26 cellular contexts compared by ENCODE assay signal in genomic region chr21:45525910-45526306, GRCh38. TPM values are rescaled to one million over a fixed set of nuclear protein-coding genes. Genes with fewer than 3 reads are reported as not detected.
A peak's percentile ranks its signal among the peaks of the same experiment; 100 is the strongest.
DNase-seq lines count a peak whose midpoint lies in the region; ATAC-seq and TF ChIP-seq lines count a peak whose summit lies in the region.
"Had no signal": no experiment of that assay in that cellular context is flagged by ENCODE, and none has a peak within 500 bp of the region (broad histone marks: within the 10 kb centered on the region; RNA-seq: fewer than 3 reads in every experiment).

No MANE protein-coding gene starts in this region.

- H3K4me3 Mint-ChIP-seq in nephron progenitor cell (no peak overlapping the region), neural progenitor cell (no peak overlapping the region)
- H3K4me3 Mint-ChIP-seq in stimulated activated effector memory CD8-positive, alpha-beta T cell treated with anti-CD3 and anti-CD28 coated beads, Interleukin-12 subunit alpha, Interleukin-12 subunit beta, amount 100 ng/mL, for 72 hours: no peak overlapping the region
- H3K4me3 Mint-ChIP-seq: activated T-cell treated with anti-CD3 and anti-CD28 coated beads, Interleukin-2, amount 50 U/mL, for 24 hours; central memory CD8-positive, alpha-beta T cell; T-helper 2 cell treated with Interferon-gamma antibody and Interleukin-4, amounts not matched to agents 5 μg/mL and 100 μg/mL, for 36 hours had no signal

- H3K27me3 Mint-ChIP-seq in nephron progenitor cell (ENCODE audit: low read depth, poor library complexity): no peaks in the 10 kb centered on the region
- no peaks in the 10 kb centered on the region for H3K27me3 Mint-ChIP-seq in neural progenitor cell (ENCODE audit: insufficient read depth, low read depth)
- H3K27me3 Mint-ChIP-seq: activated T-cell treated with anti-CD3 and anti-CD28 coated beads, Interleukin-2, amount 50 U/mL, for 24 hours; central memory CD8-positive, alpha-beta T cell had no signal

- H3K27ac ChIP-seq in upper lobe of right lung (no peak overlapping the region), neural progenitor cell (no peak overlapping the region)
- H3K27ac ChIP-seq: ascending aorta, SK-N-MC, WERI-Rb-1 had no signal

- DNase-seq in activated effector memory CD4-positive, alpha-beta T cell treated with anti-CD3 and anti-CD28 coated beads, Interleukin-2, amount 50 U/mL, for 16 hours: peak; percentile 22
- DNase-seq in activated effector memory CD4-positive, alpha-beta T cell treated with Interleukin-2 at 50 U/mL for 16 hours: no peak
- DNase-seq in left cardiac atrium: peak; percentile 11
- peak; percentile 1 for DNase-seq in nephron progenitor cell
- DNase-seq in upper lobe of right lung: peak; percentile 59
- no peak for DNase-seq in hypothalamus (lab: John Stamatoyannopoulos, UW)
- DNase-seq in neural progenitor cell (ENCODE audit: low spot score): no peak
- DNase-seq in stimulated activated effector memory CD8-positive, alpha-beta T cell treated with anti-CD3 and anti-CD28 coated beads, Interleukin-12 subunit alpha, Interleukin-12 subunit beta, amount 100 ng/mL, for 72 hours (ENCODE audit: low spot score in 2 of 2): no peak
- DNase-seq: activated naive CD4-positive, alpha-beta T cell treated with Interleukin-2 at 50 U/mL for 16 hours; AML-193; DMS79; GOT3; Karpas-422; NCI-H1694; NCI-H2171; NCI-H526; occipital lobe; WERI-Rb-1 had no signal

- H3K4me3 ChIP-seq in upper lobe of right lung (no peak overlapping the region), neural progenitor cell (no peak overlapping the region)
- H3K4me3 ChIP-seq: ascending aorta, dorsolateral prefrontal cortex, heart right ventricle, lung, SK-N-MC had no signal

- no peak overlapping the region for H2AFZ ChIP-seq in neural progenitor cell (replicated peaks)

- intact Hi-C loops in left cardiac atrium (cut with DNase I): no loop called here
- intact Hi-C loops in upper lobe of right lung (cut with DNase I): no loop called here

- H3K4me1 ChIP-seq in upper lobe of right lung: no peaks in the 10 kb centered on the region
- H3K4me1 ChIP-seq in neural progenitor cell: no peaks in the 10 kb centered on the region
- H3K4me1 ChIP-seq: ascending aorta had no signal

- peaks cover 40% of the 10 kb centered on the region for H3K36me3 Mint-ChIP-seq in nephron progenitor cell (ENCODE audit: low read depth)
- peaks cover 29% of the 10 kb centered on the region for H3K36me3 Mint-ChIP-seq in neural progenitor cell
- H3K36me3 Mint-ChIP-seq in stimulated activated effector memory CD8-positive, alpha-beta T cell treated with anti-CD3 and anti-CD28 coated beads, Interleukin-12 subunit alpha, Interleukin-12 subunit beta, amount 100 ng/mL, for 72 hours: peaks cover 57% of the 10 kb centered on the region

- no peak for TF ChIP-seq CTCF in nephron progenitor cell (IDR thresholded peaks at IDR 0.05)
- TF ChIP-seq CTCF in upper lobe of right lung (IDR thresholded peaks at IDR 0.05): no peak
- TF ChIP-seq CTCF in neural progenitor cell (IDR thresholded peaks at IDR 0.05): no peak

- H3K27ac Mint-ChIP-seq in nephron progenitor cell (peak overlapping the region; percentile 61), neural progenitor cell (no peak overlapping the region)
- H3K27ac Mint-ChIP-seq in stimulated activated effector memory CD8-positive, alpha-beta T cell treated with anti-CD3 and anti-CD28 coated beads, Interleukin-12 subunit alpha, Interleukin-12 subunit beta, amount 100 ng/mL, for 72 hours: no peak overlapping the region
- H3K27ac Mint-ChIP-seq: activated T-cell treated with anti-CD3 and anti-CD28 coated beads, Interleukin-2, amount 50 U/mL, for 24 hours; T-helper 2 cell treated with Interferon-gamma antibody and Interleukin-4, amounts not matched to agents 5 μg/mL and 100 μg/mL, for 36 hours had no signal

- no peak overlapping the region for H3K4me2 ChIP-seq in neural progenitor cell

- ATAC-seq in left cardiac atrium (no peak), upper lobe of right lung (no peak)
- ATAC-seq in stimulated activated effector memory CD8-positive, alpha-beta T cell treated with anti-CD3 and anti-CD28 coated beads, Interleukin-12 subunit alpha, Interleukin-12 subunit beta, amount 100 ng/mL, for 72 hours: no peak

- no peaks in the 10 kb centered on the region for H3F3A ChIP-seq in neural progenitor cell (ENCODE audit: low read depth)

- no peaks in the 10 kb centered on the region for H4K20me1 ChIP-seq in neural progenitor cell (ENCODE audit: low read depth)

- H3K9me3 Mint-ChIP-seq in nephron progenitor cell: peaks cover 16% of the 10 kb centered on the region
- peaks cover 14% of the 10 kb centered on the region for H3K9me3 Mint-ChIP-seq in neural progenitor cell
- no peaks in the 10 kb centered on the region for H3K9me3 Mint-ChIP-seq in stimulated activated effector memory CD8-positive, alpha-beta T cell treated with anti-CD3 and anti-CD28 coated beads, Interleukin-12 subunit alpha, Interleukin-12 subunit beta, amount 100 ng/mL, for 72 hours
- H3K9me3 Mint-ChIP-seq: central memory CD8-positive, alpha-beta T cell had no signal

- H3K9ac ChIP-seq in neural progenitor cell: no peak overlapping the region

- H3K9me3 ChIP-seq in upper lobe of right lung (peaks cover 6% of the 10 kb centered on the region), neural progenitor cell (ENCODE audit: low read depth) (no peaks in the 10 kb centered on the region)

- peaks cover 6% of the 10 kb centered on the region for H3K36me3 ChIP-seq in upper lobe of right lung
- peaks cover 9% of the 10 kb centered on the region for H3K36me3 ChIP-seq in neural progenitor cell
- H3K36me3 ChIP-seq: ascending aorta had no signal

- H3K4me1 Mint-ChIP-seq in nephron progenitor cell (no peaks in the 10 kb centered on the region), neural progenitor cell (no peaks in the 10 kb centered on the region)
- no peaks in the 10 kb centered on the region for H3K4me1 Mint-ChIP-seq in stimulated activated effector memory CD8-positive, alpha-beta T cell treated with anti-CD3 and anti-CD28 coated beads, Interleukin-12 subunit alpha, Interleukin-12 subunit beta, amount 100 ng/mL, for 72 hours
- H3K4me1 Mint-ChIP-seq: central memory CD8-positive, alpha-beta T cell had no signal

- no peaks in the 10 kb centered on the region for H3K79me2 ChIP-seq in neural progenitor cell (ENCODE audit: low read depth)

- H3K27me3 ChIP-seq in upper lobe of right lung (no peaks in the 10 kb centered on the region), neural progenitor cell (no peaks in the 10 kb centered on the region)
- H3K27me3 ChIP-seq: ascending aorta, dorsolateral prefrontal cortex, heart right ventricle had no signal

RNA-seq across cellular contexts. Expression of gene SLC19A1, which starts 16.3 kb away (rescaled TPM):
- total RNA-seq in left cardiac atrium (1 to 10 TPM; 5.4 to 8.6 TPM), upper lobe of right lung (39.3 TPM), neural progenitor cell (ENCODE audit: low replicate concordance) (7.7 and 17.3 TPM in 2 replicates)

Comparison
In these comparisons a context has a peak if more than half of its experiments do, and no peak if none do; other contexts are left out.
1. DNase-seq: peak in activated effector memory CD4-positive, alpha-beta T cell treated with anti-CD3 and anti-CD28 coated beads, Interleukin-2, amount 50 U/mL, for 16 hours (single experiment), left cardiac atrium (single experiment), nephron progenitor cell (single experiment) and upper lobe of right lung (single experiment); none in activated effector memory CD4-positive, alpha-beta T cell treated with Interleukin-2 at 50 U/mL for 16 hours (single experiment), hypothalamus (0 of 51), neural progenitor cell (single experiment) and stimulated activated effector memory CD8-positive, alpha-beta T cell treated with anti-CD3 and anti-CD28 coated beads, Interleukin-12 subunit alpha, Interleukin-12 subunit beta, amount 100 ng/mL, for 72 hours (0 of 2).